In the genomic region with DNA sequence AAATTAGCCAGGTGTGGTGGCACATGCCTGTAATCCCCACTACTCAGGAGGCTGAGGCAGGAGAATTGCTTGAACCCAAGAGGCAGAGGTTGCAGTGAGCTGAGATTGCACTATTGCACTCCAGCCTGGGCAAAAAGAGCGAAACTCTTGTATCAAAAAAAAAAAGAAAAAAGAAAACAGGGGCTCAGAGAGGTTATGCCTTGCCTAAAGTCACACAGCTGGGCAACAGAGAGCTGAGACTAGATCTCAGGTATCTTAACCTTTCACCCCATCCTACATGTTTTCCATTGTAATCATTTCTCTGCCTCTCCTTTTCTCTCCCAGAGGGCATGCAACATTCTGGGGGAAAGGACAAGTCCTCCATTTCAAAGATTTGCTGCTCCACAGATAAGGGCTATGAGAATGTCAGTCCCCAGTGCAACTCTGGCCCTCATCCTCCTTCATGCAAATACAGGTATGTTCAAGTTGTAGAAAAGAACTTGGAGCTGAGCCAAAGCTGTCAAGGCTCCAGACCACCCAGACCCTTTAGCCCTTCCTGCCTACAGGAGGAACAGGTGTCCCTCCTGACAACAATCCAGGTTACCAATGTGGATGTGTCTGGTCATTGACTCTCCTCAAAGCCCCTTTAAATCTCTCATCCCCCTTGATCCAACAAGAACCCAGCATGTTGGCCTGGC, we compare ENCODE assay signal across 18 cellular contexts. TPM values are rescaled to one million over a fixed set of nuclear protein-coding genes. Genes with fewer than 3 reads are reported as not detected.
DNase-seq lines count a peak whose midpoint lies in the region; ATAC-seq and TF ChIP-seq lines count a peak whose summit lies in the region.
"Had no signal": no experiment of that assay in that cellular context is flagged by ENCODE, and none has a peak within 500 bp of the region (broad histone marks: within the 10 kb centered on the region; RNA-seq: fewer than 3 reads in every experiment).

No MANE protein-coding gene starts in this region.

- TF ChIP-seq CTCF in PC-9 (conservative IDR thresholded peaks at IDR 0.05) (no peak), nephron (IDR thresholded peaks at IDR 0.05; ENCODE audit: unreplicated experiment in 3 of 3) (no peak)

- DNase-seq in stimulated activated naive CD8-positive, alpha-beta T cell treated with anti-CD3 and anti-CD28 coated beads, Interleukin-15, amount 100 ng/mL, for 72 hours: no peak
- DNase-seq in stimulated activated naive CD8-positive, alpha-beta T cell treated with anti-CD3 and anti-CD28 coated beads, Interleukin-15, Interleukin-2, amounts not matched to agents 100 U/mL and 50 U/mL, for 24 hours: no peak
- no peak for DNase-seq in PC-9
- DNase-seq in NCI-H1092 treated with DMSO at 0.1 percent for 48 hours (lab: John Stamatoyannopoulos, UW): no peak
- no peak for DNase-seq in T-helper 17 cell
- no peak for DNase-seq in NCI-H2107 treated with DMSO at 0.1 percent for 48 hours (lab: John Stamatoyannopoulos, UW; ENCODE audit: unreplicated experiment)
- DNase-seq: activated CD4-positive, alpha-beta T cell treated with anti-CD3 and anti-CD28 coated beads for 4 hours; activated CD8-positive, alpha-beta memory T cell treated with anti-CD3 and anti-CD28 coated beads, Interleukin-2, amount 50 U/mL, for 4 hours; body of pancreas; CD4-positive, alpha-beta T cell; colonic mucosa; DMS153; NCI-H1048; NCI-H2029 treated with DMSO at 0.1 percent for 48 hours; NCI-H446 treated with DMSO at 0.1 percent for 48 hours; testis had no signal

- H3K27ac ChIP-seq in PC-9: no peak overlapping the region
- H3K27ac ChIP-seq: body of pancreas, colonic mucosa, testis had no signal

- peak overlapping the region; percentile 60 to 66 for H3K27ac Mint-ChIP-seq in stimulated activated naive CD8-positive, alpha-beta T cell treated with anti-CD3 and anti-CD28 coated beads, Interleukin-15, amount 100 ng/mL, for 72 hours
- peak overlapping the region; percentile 49 to 65 (median 52) for H3K27ac Mint-ChIP-seq in nephron
- no peak overlapping the region for H3K27ac Mint-ChIP-seq in T-helper 17 cell

- BruUV-seq in PC-9 (replicated peaks; lab: Mats Ljungman, UMichigan): no TSS peak

- H2AFZ ChIP-seq in PC-9: no peak overlapping the region

- H3K9me2 ChIP-seq in PC-9 (ENCODE audit: insufficient read depth): no peaks in the 10 kb centered on the region

- H3F3A ChIP-seq in PC-9 (ENCODE audit: insufficient read depth, low read depth): peaks cover 27% of the 10 kb centered on the region

- no peaks in the 10 kb centered on the region for H3K36me3 ChIP-seq in PC-9 (ENCODE audit: low read depth)
- H3K36me3 ChIP-seq: colonic mucosa had no signal

- H3K9me3 Mint-ChIP-seq in stimulated activated naive CD8-positive, alpha-beta T cell treated with anti-CD3 and anti-CD28 coated beads, Interleukin-15, amount 100 ng/mL, for 72 hours: no peaks in the 10 kb centered on the region
- H3K9me3 Mint-ChIP-seq in nephron: no peaks in the 10 kb centered on the region
- H3K9me3 Mint-ChIP-seq: CD4-positive, alpha-beta T cell had no signal

- H3K4me3 ChIP-seq in PC-9: no peak overlapping the region
- H3K4me3 ChIP-seq: body of pancreas, colonic mucosa, testis had no signal

- peaks cover 75% of the 10 kb centered on the region for H3K4me1 Mint-ChIP-seq in stimulated activated naive CD8-positive, alpha-beta T cell treated with anti-CD3 and anti-CD28 coated beads, Interleukin-15, amount 100 ng/mL, for 72 hours
- H3K4me1 Mint-ChIP-seq in nephron: peaks cover 72% of the 10 kb centered on the region
- H3K4me1 Mint-ChIP-seq in T-helper 17 cell: peaks cover 37% of the 10 kb centered on the region

- peak overlapping the region; percentile 42 for H3K4me2 ChIP-seq in PC-9

- ATAC-seq in stimulated activated naive CD8-positive, alpha-beta T cell treated with anti-CD3 and anti-CD28 coated beads, Interleukin-15, amount 100 ng/mL, for 72 hours: no peak
- ATAC-seq in stimulated activated naive CD8-positive, alpha-beta T cell treated with anti-CD3 and anti-CD28 coated beads, Interleukin-15, Interleukin-2, amounts not matched to agents 100 U/mL and 50 U/mL, for 24 hours: no peak
- ATAC-seq in HG03280 (IDR thresholded peaks at IDR 0.05; ENCODE audit: unreplicated experiment) (no peak), T-helper 17 cell (no peak)
- ATAC-seq: body of pancreas had no signal

- peaks cover 71% of the 10 kb centered on the region for H3K79me2 ChIP-seq in PC-9 (ENCODE audit: low read depth)

- no peaks in the 10 kb centered on the region for H3K36me3 Mint-ChIP-seq in nephron (ENCODE audit: low read depth)
- H3K36me3 Mint-ChIP-seq in T-helper 17 cell (ENCODE audit: low read depth): peaks cover 2% of the 10 kb centered on the region

- no peak overlapping the region for H3K4me3 Mint-ChIP-seq in stimulated activated naive CD8-positive, alpha-beta T cell treated with anti-CD3 and anti-CD28 coated beads, Interleukin-15, amount 100 ng/mL, for 72 hours
- no peak overlapping the region for H3K4me3 Mint-ChIP-seq in nephron
- no peak overlapping the region for H3K4me3 Mint-ChIP-seq in T-helper 17 cell
- H3K4me3 Mint-ChIP-seq: CD4-positive, alpha-beta T cell had no signal

- no peaks in the 10 kb centered on the region for H3K9me3 ChIP-seq in PC-9 (ENCODE audit: insufficient read depth, low read depth)
- H3K9me3 ChIP-seq in T-helper 17 cell (ENCODE audit: control insufficient read depth, low read length, poor library complexity, severe bottlenecking): no peaks in the 10 kb centered on the region
- H3K9me3 ChIP-seq: body of pancreas, colonic mucosa, testis had no signal

- intact Hi-C loops in PC-9 (cut with micrococcal nuclease; ENCODE audit: unreplicated experiment): no loop called here

- H3K4me1 ChIP-seq in PC-9 (replicated peaks; ENCODE audit: insufficient read depth): peaks cover 67% of the 10 kb centered on the region

- no peaks in the 10 kb centered on the region for H4K20me1 ChIP-seq in PC-9 (ENCODE audit: insufficient read depth)

- POLR2A ChIA-PET in PC-9 (lab: Charles Lee; ENCODE audit: unreplicated experiment): no interaction called here

- CTCF ChIA-PET in PC-9 (lab: Charles Lee): no interaction called here

- no peaks in the 10 kb centered on the region for H3K27me3 ChIP-seq in PC-9 (ENCODE audit: insufficient read depth, low read depth)
- H3K27me3 ChIP-seq: body of pancreas, colonic mucosa, testis had no signal

- no peaks in the 10 kb centered on the region for H3K27me3 Mint-ChIP-seq in stimulated activated naive CD8-positive, alpha-beta T cell treated with anti-CD3 and anti-CD28 coated beads, Interleukin-15, amount 100 ng/mL, for 72 hours
- no peaks in the 10 kb centered on the region for H3K27me3 Mint-ChIP-seq in nephron (ENCODE audit: low read depth)
- H3K27me3 Mint-ChIP-seq in T-helper 17 cell: no peaks in the 10 kb centered on the region
- H3K27me3 Mint-ChIP-seq: CD4-positive, alpha-beta T cell had no signal

RNA-seq across cellular contexts. Expression of a gene that starts 6.9 kb away (rescaled TPM):
- total RNA-seq in PC-9 (2021) (17.9 and 27.5 TPM in 2 replicates), T-helper 17 cell (10 to 100 TPM; 21.4 to 30.4 TPM)
